Comparison of ENCODE assay signal across 16 cellular contexts in genomic region chr3:66476852-66477381, GRCh38. TPM values are rescaled to one million over a fixed set of nuclear protein-coding genes. Genes with fewer than 3 reads are reported as not detected.
A peak's percentile ranks its signal among the peaks of the same experiment; 100 is the strongest.
DNase-seq lines count a peak whose midpoint lies in the region; ATAC-seq and TF ChIP-seq lines count a peak whose summit lies in the region.
"Had no signal": no experiment of that assay in that cellular context is flagged by ENCODE, and none has a peak within 500 bp of the region (broad histone marks: within the 10 kb centered on the region; RNA-seq: fewer than 3 reads in every experiment).

No MANE protein-coding gene starts in this region.

- H3K23ac ChIP-seq in mesenchymal stem cell (ENCODE audit: low read length in 2 of 2): no peak overlapping the region

- H2BK120ac ChIP-seq in mesenchymal stem cell (ENCODE audit: low read depth, low read length): no peak overlapping the region

- H2AK5ac ChIP-seq in mesenchymal stem cell (ENCODE audit: low read length, severe bottlenecking): no peak overlapping the region

- H3K4ac ChIP-seq in mesenchymal stem cell (ENCODE audit: low read depth in 1 of 2, low read length in 2 of 2): no peak overlapping the region

- H2BK15ac ChIP-seq in mesenchymal stem cell (ENCODE audit: low read depth, poor library complexity, severe bottlenecking): no peak overlapping the region

- H2BK12ac ChIP-seq in mesenchymal stem cell (ENCODE audit: low read length in 2 of 2): no peak overlapping the region

- H3K27ac Mint-ChIP-seq in chondrocyte (ENCODE audit: unreplicated experiment): peak overlapping the region; percentile 23
- H3K27ac Mint-ChIP-seq: activated CD4-positive, alpha-beta T cell treated with anti-CD3 and anti-CD28 coated beads for 36 hours; activated naive CD8-positive, alpha-beta T cell treated with anti-CD3 and anti-CD28 coated beads, Interleukin-2, amount 10 ng/mL, durations not matched to agents 7 days and 5 days; IgD-negative memory B cell had no signal

- H3K27ac ChIP-seq in heart right ventricle (peak overlapping the region in 2 of 10 donors; percentile 11 to 15), mesenchymal stem cell (ENCODE audit: low read length, poor library complexity, severe bottlenecking) (no peak overlapping the region), upper lobe of left lung (peak overlapping the region; percentile 22 to 62 (median 45))

- peaks cover 0 to 5% (median 0%) of the 10 kb centered on the region in 11 donors for H3K9me3 ChIP-seq in heart right ventricle
- H3K9me3 ChIP-seq in mesenchymal stem cell (ENCODE audit: control insufficient read depth, low read length): no peaks in the 10 kb centered on the region
- H3K9me3 ChIP-seq in upper lobe of left lung: no peaks in the 10 kb centered on the region

- H3K27me3 Mint-ChIP-seq in chondrocyte (ENCODE audit: low read depth): no peaks in the 10 kb centered on the region
- H3K27me3 Mint-ChIP-seq: activated CD4-positive, alpha-beta T cell treated with anti-CD3 and anti-CD28 coated beads for 36 hours; activated naive CD8-positive, alpha-beta T cell treated with anti-CD3 and anti-CD28 coated beads, Interleukin-2, amount 10 ng/mL, durations not matched to agents 7 days and 5 days had no signal

- 67% methylated on average over 9 of the region's 9 CpGs for WGBS in heart right ventricle, 2 donors
- WGBS in mesenchymal stem cell: 73% methylated on average over 9 of the region's 9 CpGs
- 67 to 69% methylated on average over 9 of the region's 9 CpGs for WGBS in upper lobe of left lung, 2 donors

- no peak overlapping the region for H2BK5ac ChIP-seq in mesenchymal stem cell (ENCODE audit: low read depth, low read length, poor library complexity, severe bottlenecking)

- no peak overlapping the region for H3K9ac ChIP-seq in mesenchymal stem cell (ENCODE audit: low read length)

- intact Hi-C loops in heart right ventricle (cut with DNase I) (no loop called here), cardiac septum (cut with DNase I) (no loop called here)

- H3K18ac ChIP-seq in mesenchymal stem cell (ENCODE audit: low read depth in 1 of 2, low read length in 2 of 2): peak overlapping the region in 1 of 2 experiments; percentile 3

- H3K4me1 ChIP-seq in heart right ventricle: peaks cover 24 to 100% (median 85%) of the 10 kb centered on the region in 9 donors
- H3K4me1 ChIP-seq in mesenchymal stem cell (ENCODE audit: control insufficient read depth, insufficient read depth, low read depth, low read length): peaks cover 20% of the 10 kb centered on the region
- H3K4me1 ChIP-seq in upper lobe of left lung: peaks cover 40 to 91% (median 65%) of the 10 kb centered on the region in 4 donors

- peaks cover 5% of the 10 kb centered on the region for H3K79me1 ChIP-seq in mesenchymal stem cell (replicated peaks; ENCODE audit: low read length, poor library complexity, severe bottlenecking)

- H3K36me3 ChIP-seq in heart right ventricle: no peaks in the 10 kb centered on the region
- H3K36me3 ChIP-seq in mesenchymal stem cell (ENCODE audit: control insufficient read depth in 1 of 2, insufficient read depth in 2 of 2, low read depth in 1 of 2, low read length in 2 of 2): no peaks in the 10 kb centered on the region
- no peaks in the 10 kb centered on the region for H3K36me3 ChIP-seq in upper lobe of left lung

- no peaks in the 10 kb centered on the region for H3K9me3 Mint-ChIP-seq in chondrocyte (ENCODE audit: low read depth)
- H3K9me3 Mint-ChIP-seq: activated naive CD8-positive, alpha-beta T cell treated with anti-CD3 and anti-CD28 coated beads, Interleukin-2, amount 10 ng/mL, durations not matched to agents 7 days and 5 days had no signal

- no peak overlapping the region for H4K8ac ChIP-seq in mesenchymal stem cell (ENCODE audit: low read length)

- H3K4me3 ChIP-seq in heart right ventricle (no peak overlapping the region), mesenchymal stem cell (ENCODE audit: insufficient read depth in 1 of 2, low read depth in 1 of 2, low read length in 2 of 2) (no peak overlapping the region), upper lobe of left lung (no peak overlapping the region)

- no peak for TF ChIP-seq POLR2A in upper lobe of left lung (IDR thresholded peaks at IDR 0.05)

- no peak for TF ChIP-seq CTCF in heart right ventricle (IDR thresholded peaks at IDR 0.05)
- TF ChIP-seq CTCF in chondrocyte (IDR thresholded peaks at IDR 0.05): no peak
- no peak for TF ChIP-seq CTCF in upper lobe of left lung (IDR thresholded peaks at IDR 0.05)

- DNase-seq in heart right ventricle (no peak), cardiac septum (ENCODE audit: low spot score) (no peak), chondrocyte (ENCODE audit: low spot score) (no peak), mesenchymal stem cell (no peak), upper lobe of left lung (no peak), hypothalamus (lab: John Stamatoyannopoulos, UW) (no peak), mesenteric fat pad (ENCODE audit: low spot score) (no peak), D341Med (ENCODE audit: low spot score) (no peak)
- DNase-seq: activated CD4-positive, alpha-beta T cell treated with anti-CD3 and anti-CD28 coated beads for 36 hours; activated naive CD8-positive, alpha-beta T cell treated with anti-CD3 and anti-CD28 coated beads, Interleukin-2, amount 10 ng/mL, durations not matched to agents 7 days and 5 days; DND-41; H7; NCI-H1092; NCI-H446; RPMI8226 had no signal

- H4K91ac ChIP-seq in mesenchymal stem cell (ENCODE audit: low read length): no peak overlapping the region

- no peak overlapping the region for H2AFZ ChIP-seq in mesenchymal stem cell (ENCODE audit: low read depth, low read length)

- TF ChIP-seq EP300 in upper lobe of left lung (IDR thresholded peaks at IDR 0.05): no peak

- peak overlapping the region; percentile 32 for H3K4me2 ChIP-seq in mesenchymal stem cell (ENCODE audit: low read length, poor library complexity, severe bottlenecking)

- no peaks in the 10 kb centered on the region for H3K36me3 Mint-ChIP-seq in chondrocyte (ENCODE audit: low read depth)
- H3K36me3 Mint-ChIP-seq: IgD-negative memory B cell had no signal

- H3K14ac ChIP-seq in mesenchymal stem cell (ENCODE audit: low read length in 2 of 2): no peak overlapping the region

- H3K27me3 ChIP-seq in heart right ventricle: no peaks in the 10 kb centered on the region
- H3K27me3 ChIP-seq in mesenchymal stem cell (ENCODE audit: control insufficient read depth in 1 of 2, insufficient read depth in 1 of 2, low read length in 2 of 2): no peaks in the 10 kb centered on the region
- no peaks in the 10 kb centered on the region for H3K27me3 ChIP-seq in upper lobe of left lung

- ATAC-seq in heart right ventricle: peak in 5 of 8 donors; percentile 16 to 41 (median 27)
- ATAC-seq in upper lobe of left lung (ENCODE audit: low FRiP score in 2 of 2): peak in 1 of 2 donors; percentile 55
- ATAC-seq: activated CD4-positive, alpha-beta T cell treated with anti-CD3 and anti-CD28 coated beads for 36 hours had no signal

- peaks cover 37% of the 10 kb centered on the region for H3K4me1 Mint-ChIP-seq in chondrocyte (ENCODE audit: low read depth)

- no peak overlapping the region for H3K4me3 Mint-ChIP-seq in chondrocyte (ENCODE audit: unreplicated experiment)
- H3K4me3 Mint-ChIP-seq: activated CD4-positive, alpha-beta T cell treated with anti-CD3 and anti-CD28 coated beads for 36 hours; activated naive CD8-positive, alpha-beta T cell treated with anti-CD3 and anti-CD28 coated beads, Interleukin-2, amount 10 ng/mL, durations not matched to agents 7 days and 5 days; IgD-negative memory B cell had no signal

RNA-seq across cellular contexts. Expression of gene LRIG1, which starts 23.9 kb away (rescaled TPM):
- total RNA-seq in heart right ventricle (100 to 1,000 TPM in 3 of 10 donors, 10 to 100 TPM in 7; 71.9 to 109 (median 95.2) TPM), cardiac septum (77.1 TPM), chondrocyte (66.8 to 111 TPM (median 108 TPM) in 3 replicates), upper lobe of left lung (100 to 1,000 TPM in 2 of 6 donors, 10 to 100 TPM in 4; 45.2 to 119 (median 81.9) TPM), mesenteric fat pad (25.2 TPM)
- 10 to 100 TPM; 23.8 to 33.8 TPM for polyA plus RNA-seq in heart right ventricle
- polyA plus RNA-seq in mesenchymal stem cell (2013, experiment 1 of 2): 11.6 TPM
- polyA plus RNA-seq in mesenchymal stem cell (2013, experiment 2 of 2): 12.2 TPM
